In the genomic region with DNA sequence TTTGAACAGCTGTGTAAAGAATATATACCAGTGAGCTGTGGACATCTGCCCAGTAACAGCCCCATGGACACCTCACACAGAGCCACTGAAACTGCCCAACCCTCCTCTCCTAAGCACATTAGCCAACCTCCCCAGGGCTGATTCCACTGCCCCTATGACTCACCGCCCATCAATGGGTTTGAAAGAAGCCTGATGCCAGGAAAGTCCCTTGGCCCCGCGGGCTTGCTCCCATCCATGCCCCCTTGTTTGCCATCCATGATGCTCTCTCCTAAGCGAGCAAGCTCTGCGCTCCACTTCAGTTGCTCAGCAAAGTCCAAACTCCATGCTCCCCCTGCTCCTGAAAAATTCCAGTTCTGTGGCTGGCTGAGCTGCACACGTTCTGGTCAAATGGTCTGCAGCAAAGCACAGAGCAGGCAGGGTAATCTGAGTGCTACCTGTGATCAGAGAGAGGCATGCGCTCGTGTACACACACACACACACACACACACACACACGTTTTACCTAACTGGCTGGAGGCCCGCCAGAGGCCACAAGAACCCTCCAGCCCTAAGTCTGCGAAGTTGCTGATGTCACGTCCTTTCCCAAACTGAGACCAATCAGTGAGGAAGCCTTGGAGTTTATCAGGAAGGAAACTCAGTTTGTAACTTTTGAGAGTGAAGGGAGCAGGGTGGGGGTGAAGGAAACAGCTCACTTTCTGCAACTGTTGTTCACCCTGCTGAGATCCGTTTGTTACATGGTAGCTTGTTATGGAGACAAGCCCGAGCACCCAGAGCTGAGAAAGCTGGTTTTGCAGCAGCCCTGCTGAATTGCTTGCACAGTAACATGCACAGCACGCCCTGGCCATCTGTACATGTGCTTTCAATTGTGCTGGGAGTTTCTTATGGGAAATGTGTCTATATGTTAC, we compare ENCODE assay signal across 8 cellular contexts. TPM values are rescaled to one million over a fixed set of nuclear protein-coding genes. Genes with fewer than 3 reads are reported as not detected.
DNase-seq lines count a peak whose midpoint lies in the region; ATAC-seq and TF ChIP-seq lines count a peak whose summit lies in the region.

A gene with protein sequence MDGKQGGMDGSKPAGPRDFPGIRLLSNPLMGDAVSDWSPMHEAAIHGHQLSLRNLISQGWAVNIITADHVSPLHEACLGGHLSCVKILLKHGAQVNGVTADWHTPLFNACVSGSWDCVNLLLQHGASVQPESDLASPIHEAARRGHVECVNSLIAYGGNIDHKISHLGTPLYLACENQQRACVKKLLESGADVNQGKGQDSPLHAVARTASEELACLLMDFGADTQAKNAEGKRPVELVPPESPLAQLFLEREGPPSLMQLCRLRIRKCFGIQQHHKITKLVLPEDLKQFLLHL (minus strand): TSS at position 466 of the 904 bp plus-strand sequence. CDS start 209 bp downstream, at position 257.

- peak within 1 kb of the TSS; percentile 75 for H3K4me3 Mint-ChIP-seq in activated naive CD8-positive, alpha-beta T cell treated with anti-CD3 and anti-CD28 coated beads, Interleukin-2, amount 10 ng/mL, durations not matched to agents 7 days and 5 days
- H3K4me3 Mint-ChIP-seq in stimulated activated naive CD8-positive, alpha-beta T cell treated with anti-CD3 and anti-CD28 coated beads, Interleukin-15, amount 100 ng/mL, for 72 hours, result peak within 1 kb of the TSS; percentile 75 to 78
- no peak within 1 kb of the TSS for H3K4me3 Mint-ChIP-seq in stimulated activated memory B cell treated with anti-CD40 and anti-IgM and Interleukin-4, amounts not matched to agents 10 μg/mL and 1 μg/mL and 100 μg/mL, for 72 hours

- no peaks in the 10 kb centered on the region for H3K9me3 Mint-ChIP-seq in activated naive CD8-positive, alpha-beta T cell treated with anti-CD3 and anti-CD28 coated beads, Interleukin-2, amount 10 ng/mL, durations not matched to agents 7 days and 5 days
- no peaks in the 10 kb centered on the region for H3K9me3 Mint-ChIP-seq in stimulated activated naive CD8-positive, alpha-beta T cell treated with anti-CD3 and anti-CD28 coated beads, Interleukin-15, amount 100 ng/mL, for 72 hours
- no peaks in the 10 kb centered on the region for H3K9me3 Mint-ChIP-seq in stimulated activated memory B cell treated with anti-CD40 and anti-IgM and Interleukin-4, amounts not matched to agents 10 μg/mL and 1 μg/mL and 100 μg/mL, for 72 hours

- no peaks in the 10 kb centered on the region for H3K9me3 ChIP-seq in hepatocyte (ENCODE audit: low read depth)
- no peaks in the 10 kb centered on the region for H3K9me3 ChIP-seq in ascending aorta

- no peaks in the 10 kb centered on the region for H3K9me2 ChIP-seq in hepatocyte (replicated peaks; ENCODE audit: insufficient read depth)

- H3K27ac Mint-ChIP-seq in activated naive CD8-positive, alpha-beta T cell treated with anti-CD3 and anti-CD28 coated beads, Interleukin-2, amount 10 ng/mL, durations not matched to agents 7 days and 5 days, result peak within 1 kb of the TSS; percentile 61
- peak within 1 kb of the TSS in 1 of 2 donors; percentile 52 for H3K27ac Mint-ChIP-seq in stimulated activated naive CD8-positive, alpha-beta T cell treated with anti-CD3 and anti-CD28 coated beads, Interleukin-15, amount 100 ng/mL, for 72 hours
- no peak within 1 kb of the TSS for H3K27ac Mint-ChIP-seq in stimulated activated memory B cell treated with anti-CD40 and anti-IgM and Interleukin-4, amounts not matched to agents 10 μg/mL and 1 μg/mL and 100 μg/mL, for 72 hours

- H3K27ac ChIP-seq in hepatocyte (peak within 1 kb of the TSS; percentile 77), ascending aorta (no peak within 1 kb of the TSS)

- no peaks in the 10 kb centered on the region for H4K20me1 ChIP-seq in hepatocyte (ENCODE audit: insufficient read depth, poor library complexity, severe bottlenecking)

- intact Hi-C loops in ascending aorta (cut with DNase I), result no loop called here

- ATAC-seq in GM18868 (IDR thresholded peaks at IDR 0.05; ENCODE audit: unreplicated experiment), result peak; percentile 48
- peak; percentile 50 for ATAC-seq in activated naive CD8-positive, alpha-beta T cell treated with anti-CD3 and anti-CD28 coated beads, Interleukin-2, amount 10 ng/mL, durations not matched to agents 7 days and 5 days (ENCODE audit: low read depth)
- ATAC-seq in stimulated activated naive CD8-positive, alpha-beta T cell treated with anti-CD3 and anti-CD28 coated beads, Interleukin-15, amount 100 ng/mL, for 72 hours, result peak; percentile 77
- no peak for ATAC-seq in stimulated activated memory B cell treated with anti-CD40 and anti-IgM and Interleukin-4, amounts not matched to agents 10 μg/mL and 1 μg/mL and 100 μg/mL, for 72 hours

- H3K27me3 ChIP-seq in BJ (ENCODE audit: control insufficient read depth, insufficient read depth, low read length) (no peaks in the 10 kb centered on the region), hepatocyte (no peaks in the 10 kb centered on the region), ascending aorta (no peaks in the 10 kb centered on the region)

- CTCF ChIA-PET in BJ (lab: Yijun Ruan, JAX), result no interaction called here

- H3K4me3 ChIP-seq in BJ (ENCODE audit: low read depth, low read length) (peak within 1 kb of the TSS; percentile 20), hepatocyte (no peak within 1 kb of the TSS), ascending aorta (peak within 1 kb of the TSS in 1 of 2 donors; percentile 38)

- peak within 1 kb of the TSS; percentile 61 for H3K4me2 ChIP-seq in hepatocyte

- H3K36me3 ChIP-seq in BJ (ENCODE audit: control insufficient read depth, insufficient read depth, low read length) (no peaks in the 10 kb centered on the region), hepatocyte (replicated peaks; ENCODE audit: insufficient read depth, low read depth) (no peaks in the 10 kb centered on the region), ascending aorta (no peaks in the 10 kb centered on the region)

- DNase-seq in BJ (ENCODE audit: low read depth) (no peak), NCI-H2196 (lab: John Stamatoyannopoulos, UW; ENCODE audit: unreplicated experiment) (peak; percentile 28), hepatocyte (ENCODE audit: low spot score) (peak; percentile 74), ascending aorta (ENCODE audit: low spot score in 2 of 2) (no peak)
- peak; percentile 29 for DNase-seq in activated naive CD8-positive, alpha-beta T cell treated with anti-CD3 and anti-CD28 coated beads, Interleukin-2, amount 10 ng/mL, durations not matched to agents 7 days and 5 days
- peak; percentile 5 to 17 for DNase-seq in stimulated activated naive CD8-positive, alpha-beta T cell treated with anti-CD3 and anti-CD28 coated beads, Interleukin-15, amount 100 ng/mL, for 72 hours

- H3K27me3 Mint-ChIP-seq in activated naive CD8-positive, alpha-beta T cell treated with anti-CD3 and anti-CD28 coated beads, Interleukin-2, amount 10 ng/mL, durations not matched to agents 7 days and 5 days, result peaks cover 1% of the 10 kb centered on the region
- H3K27me3 Mint-ChIP-seq in stimulated activated naive CD8-positive, alpha-beta T cell treated with anti-CD3 and anti-CD28 coated beads, Interleukin-15, amount 100 ng/mL, for 72 hours, result no peaks in the 10 kb centered on the region
- no peaks in the 10 kb centered on the region for H3K27me3 Mint-ChIP-seq in stimulated activated memory B cell treated with anti-CD40 and anti-IgM and Interleukin-4, amounts not matched to agents 10 μg/mL and 1 μg/mL and 100 μg/mL, for 72 hours

- no peaks in the 10 kb centered on the region for H3K4me1 ChIP-seq in hepatocyte (ENCODE audit: insufficient read depth)
- no peaks in the 10 kb centered on the region for H3K4me1 ChIP-seq in ascending aorta

- TF ChIP-seq CTCF in BJ (IDR thresholded peaks at IDR 0.05; ENCODE audit: insufficient read depth, low read depth, low read length) (no peak), hepatocyte (IDR thresholded peaks at IDR 0.05; ENCODE audit: poor library complexity) (no peak), ascending aorta (IDR thresholded peaks at IDR 0.05) (no peak)

- H3K79me2 ChIP-seq in hepatocyte, result no peaks in the 10 kb centered on the region

- POLR2A ChIA-PET in BJ (lab: Charles Lee), result no interaction called here
- POLR2A ChIA-PET in activated naive CD8-positive, alpha-beta T cell treated with anti-CD3 and anti-CD28 coated beads, Interleukin-2, amount 10 ng/mL, durations not matched to agents 7 days and 5 days (lab: Charles Lee), result no interaction called here

- 50% methylated on average over 15 of the region's 15 CpGs for WGBS in hepatocyte (ENCODE audit: low lambda C conversion rate, missing lambda C conversion rate)

- H3K36me3 Mint-ChIP-seq in activated naive CD8-positive, alpha-beta T cell treated with anti-CD3 and anti-CD28 coated beads, Interleukin-2, amount 10 ng/mL, durations not matched to agents 7 days and 5 days, result no peaks in the 10 kb centered on the region
- H3K36me3 Mint-ChIP-seq in stimulated activated memory B cell treated with anti-CD40 and anti-IgM and Interleukin-4, amounts not matched to agents 10 μg/mL and 1 μg/mL and 100 μg/mL, for 72 hours, result no peaks in the 10 kb centered on the region

- peak within 1 kb of the TSS; percentile 20 for H2AFZ ChIP-seq in hepatocyte

- H3K4me1 Mint-ChIP-seq in activated naive CD8-positive, alpha-beta T cell treated with anti-CD3 and anti-CD28 coated beads, Interleukin-2, amount 10 ng/mL, durations not matched to agents 7 days and 5 days, result peaks cover 3% of the 10 kb centered on the region
- H3K4me1 Mint-ChIP-seq in stimulated activated naive CD8-positive, alpha-beta T cell treated with anti-CD3 and anti-CD28 coated beads, Interleukin-15, amount 100 ng/mL, for 72 hours, result peaks cover 10% of the 10 kb centered on the region
- peaks cover 6% of the 10 kb centered on the region for H3K4me1 Mint-ChIP-seq in stimulated activated memory B cell treated with anti-CD40 and anti-IgM and Interleukin-4, amounts not matched to agents 10 μg/mL and 1 μg/mL and 100 μg/mL, for 72 hours

RNA-seq across cellular contexts. Expression of the gene that starts here (rescaled TPM):
- polyA plus RNA-seq in BJ (2011; rRNA removed), result 0.33 and 0.53 TPM in 2 replicates
- polyA minus RNA-seq in BJ (2011; rRNA and poly(A)+ RNA removed), result 0.33 TPM in 1 of 2 replicates, not detected in the other
- under 1 TPM; 0.71 to 0.83 TPM for total RNA-seq in activated naive CD8-positive, alpha-beta T cell treated with anti-CD3 and anti-CD28 coated beads, Interleukin-2, amount 10 ng/mL, durations not matched to agents 7 days and 5 days
- total RNA-seq in hepatocyte, result 6.0 and 10.0 TPM in 2 replicates
- polyA plus RNA-seq in hepatocyte, result 4.1 and 4.7 TPM in 2 replicates
- 3.6 TPM for total RNA-seq in ascending aorta

Comparison
In these comparisons a context has a peak if more than half of its experiments do, and no peak if none do; other contexts are left out.
1. Peak in DNase-seq and ATAC-seq in activated naive CD8-positive, alpha-beta T cell treated with anti-CD3 and anti-CD28 coated beads, Interleukin-2, amount 10 ng/mL, durations not matched to agents 7 days and 5 days; RNA of the gene not detected or under 1 TPM.
2. DNase-seq: peak in NCI-H2196 (single experiment), hepatocyte (single experiment) and stimulated activated naive CD8-positive, alpha-beta T cell treated with anti-CD3 and anti-CD28 coated beads, Interleukin-15, amount 100 ng/mL, for 72 hours (2 of 2); none in BJ (single experiment) and ascending aorta (0 of 2).